15 cellular contexts compared by ENCODE assay signal in genomic region chr16:53058441-53058840, GRCh38. TPM values are rescaled to one million over a fixed set of nuclear protein-coding genes. Genes with fewer than 3 reads are reported as not detected.
DNase-seq lines count a peak whose midpoint lies in the region; ATAC-seq and TF ChIP-seq lines count a peak whose summit lies in the region.
"Had no signal": no experiment of that assay in that cellular context is flagged by ENCODE, and none has a peak within 500 bp of the region (broad histone marks: within the 10 kb centered on the region; RNA-seq: fewer than 3 reads in every experiment).

No MANE protein-coding gene starts in this region.

- H3K9ac ChIP-seq in trophoblast cell (ENCODE audit: low read length) = no peak overlapping the region

- peaks cover 10% of the 10 kb centered on the region for H3F3A ChIP-seq in DOHH2 (ENCODE audit: control insufficient read depth, insufficient read depth)

- no peak overlapping the region for H2BK5ac ChIP-seq in trophoblast cell (ENCODE audit: low read depth, low read length, poor library complexity)

- DNase-seq in OCI-LY7 (ENCODE audit: low spot score) (peak; percentile 69), esophagus squamous epithelium (lab: John Stamatoyannopoulos, UW) (no peak), trophoblast cell (no peak), 8988T (no peak), superior temporal gyrus (ENCODE audit: extremely low spot score) (no peak)
- no peak for DNase-seq in activated naive CD4-positive, alpha-beta T cell treated with anti-CD3 and anti-CD28 coated beads, Interleukin-2, amount 50 U/mL, for 72 hours (ENCODE audit: low spot score in 2 of 2)
- DNase-seq: activated CD8-positive, alpha-beta T cell treated with anti-CD3 and anti-CD28 coated beads for 36 hours; amygdala; MM.1S; NCI-H2029 treated with DMSO at 0.1 percent for 48 hours; NCI-H526 had no signal

- no peak overlapping the region for H2BK120ac ChIP-seq in trophoblast cell (ENCODE audit: insufficient read depth, low read length, poor library complexity)

- no peak overlapping the region for H2AK5ac ChIP-seq in trophoblast cell (ENCODE audit: low read length)

- intact Hi-C loops in OCI-LY7 (cut with micrococcal nuclease; ENCODE audit: unreplicated experiment) = loop anchor here (5.0 kb wide), 1 partner anchor 444 kb away; the partner anchor contains the start of gene AKTIP
- intact Hi-C loops in esophagus squamous epithelium (cut with DNase I) = loop anchor here (10.0 kb wide), 1 partner anchor 76 kb away; no protein-coding TSS in a partner anchor

- H2BK12ac ChIP-seq in trophoblast cell (ENCODE audit: low read length) = peak overlapping the region; percentile 0

- H3K4me2 ChIP-seq in DOHH2 (ENCODE audit: low read length) (peak overlapping the region; percentile 32), OCI-LY7 (ENCODE audit: low read length) (peak overlapping the region; percentile 89), trophoblast cell (ENCODE audit: low read length) (no peak overlapping the region)

- H3K9me3 Mint-ChIP-seq in activated naive CD4-positive, alpha-beta T cell treated with anti-CD3 and anti-CD28 coated beads, Interleukin-2, amount 50 U/mL, for 72 hours = no peaks in the 10 kb centered on the region
- H3K9me3 Mint-ChIP-seq: activated CD8-positive, alpha-beta T cell treated with anti-CD3 and anti-CD28 coated beads for 36 hours had no signal

- TF ChIP-seq CTCF in DOHH2 (IDR thresholded peaks at IDR 0.05; ENCODE audit: low read depth, low read length, poor library complexity, severe bottlenecking) (no peak), OCI-LY7 (conservative IDR thresholded peaks at IDR 0.05; ENCODE audit: low read length) (no peak), esophagus squamous epithelium (IDR thresholded peaks at IDR 0.05) (no peak)

- no peak for ATAC-seq in HG03159 (IDR thresholded peaks at IDR 0.05; ENCODE audit: unreplicated experiment)
- no peak for ATAC-seq in activated naive CD4-positive, alpha-beta T cell treated with anti-CD3 and anti-CD28 coated beads, Interleukin-2, amount 50 U/mL, for 72 hours
- ATAC-seq: activated CD8-positive, alpha-beta T cell treated with anti-CD3 and anti-CD28 coated beads for 36 hours had no signal

- H3K14ac ChIP-seq in trophoblast cell (ENCODE audit: low read length) = no peak overlapping the region

- no peak overlapping the region for H3K27ac ChIP-seq in DOHH2 (ENCODE audit: low read depth, low read length)
- peak overlapping the region; percentile 92 for H3K27ac ChIP-seq in OCI-LY7 (ENCODE audit: low read depth, low read length, poor library complexity, severe bottlenecking)
- peak overlapping the region in 3 of 4 donors; percentile 9 to 53 (median 51) for H3K27ac ChIP-seq in esophagus squamous epithelium
- no peak overlapping the region for H3K27ac ChIP-seq in trophoblast cell (ENCODE audit: low read depth, low read length)

- no peak for TF ChIP-seq POLR2A in esophagus squamous epithelium (IDR thresholded peaks at IDR 0.05)

- H4K20me1 ChIP-seq in DOHH2 (ENCODE audit: control insufficient read depth, insufficient read depth, low read depth, low read length) (no peaks in the 10 kb centered on the region), OCI-LY7 (ENCODE audit: insufficient read depth, low read length) (no peaks in the 10 kb centered on the region)

- WGBS in esophagus squamous epithelium, 2 donors = 44 to 78% methylated on average over 5 of the region's 5 CpGs
- no CpG with 5 or more reads among the region's 5 CpGs for WGBS in trophoblast cell (ENCODE audit: extremely low coverage, insufficient coverage, insufficient read length)

- no peak overlapping the region for H3K4ac ChIP-seq in trophoblast cell (ENCODE audit: low read depth, low read length)

- no TSS peak for BruUV-seq in OCI-LY7 (replicated peaks; lab: Mats Ljungman, UMichigan)

- H4K12ac ChIP-seq in trophoblast cell (ENCODE audit: low read depth, low read length) = no peak overlapping the region

- H3K79me1 ChIP-seq in trophoblast cell (ENCODE audit: low read length) = peaks cover 14% of the 10 kb centered on the region

- H3K9me2 ChIP-seq in DOHH2 (replicated peaks; ENCODE audit: control insufficient read depth, low read length) = no peaks in the 10 kb centered on the region
- no peaks in the 10 kb centered on the region for H3K9me2 ChIP-seq in OCI-LY7 (ENCODE audit: insufficient read depth, low read length)

- no peak overlapping the region for H3K23ac ChIP-seq in trophoblast cell (ENCODE audit: low read length)

- H3K4me1 ChIP-seq in DOHH2 (ENCODE audit: control insufficient read depth, low read length) = peaks cover 74% of the 10 kb centered on the region
- H3K4me1 ChIP-seq in OCI-LY7 (ENCODE audit: insufficient read depth, low read length, poor library complexity, severe bottlenecking) = peaks cover 81% of the 10 kb centered on the region
- H3K4me1 ChIP-seq in esophagus squamous epithelium = peaks cover 20 to 72% (median 21%) of the 10 kb centered on the region in 3 donors
- peaks cover 5 to 11% of the 10 kb centered on the region in 2 experiments for H3K4me1 ChIP-seq in trophoblast cell (ENCODE audit: control insufficient read depth in 1 of 2, insufficient read depth in 2 of 2, low read length in 2 of 2)

- H3K36me3 ChIP-seq in DOHH2 (ENCODE audit: control insufficient read depth, low read length) (peaks cover 21% of the 10 kb centered on the region), OCI-LY7 (ENCODE audit: insufficient read depth, low read length) (no peaks in the 10 kb centered on the region), esophagus squamous epithelium (no peaks in the 10 kb centered on the region), trophoblast cell (ENCODE audit: control insufficient read depth in 1 of 2, insufficient read depth in 2 of 2, low read length in 2 of 2) (no peaks in the 10 kb centered on the region)
- H3K36me3 ChIP-seq: HAP-1 had no signal

- peak overlapping the region; percentile 61; the same call in 1 of the 2 replicates for H2AFZ ChIP-seq in OCI-LY7 (ENCODE audit: low read length)
- H2AFZ ChIP-seq in trophoblast cell (ENCODE audit: insufficient read depth, low read length, poor library complexity) = no peak overlapping the region

- POLR2A ChIA-PET in OCI-LY7 (lab: Charles Lee) = interaction anchor here (0.7 to 6.0 kb wide), 13 partner anchors 8 to 154 kb away, joined by 3 to 77 read pairs (median 5); no protein-coding TSS in a partner anchor

- H3K9me3 ChIP-seq in DOHH2 (ENCODE audit: control insufficient read depth, insufficient read depth, low read length) = no peaks in the 10 kb centered on the region
- no peaks in the 10 kb centered on the region for H3K9me3 ChIP-seq in OCI-LY7 (ENCODE audit: low read length)
- H3K9me3 ChIP-seq in esophagus squamous epithelium = no peaks in the 10 kb centered on the region
- no peaks in the 10 kb centered on the region for H3K9me3 ChIP-seq in trophoblast cell (ENCODE audit: insufficient read depth, low read depth, low read length)
- H3K9me3 ChIP-seq: HAP-1 had no signal

- no peaks in the 10 kb centered on the region for H3K36me3 Mint-ChIP-seq in activated naive CD4-positive, alpha-beta T cell treated with anti-CD3 and anti-CD28 coated beads, Interleukin-2, amount 50 U/mL, for 72 hours

- no peak overlapping the region for H3K27ac Mint-ChIP-seq in activated naive CD4-positive, alpha-beta T cell treated with anti-CD3 and anti-CD28 coated beads, Interleukin-2, amount 50 U/mL, for 72 hours
- H3K27ac Mint-ChIP-seq: activated CD8-positive, alpha-beta T cell treated with anti-CD3 and anti-CD28 coated beads for 36 hours had no signal

- H4K91ac ChIP-seq in trophoblast cell (ENCODE audit: low read depth, low read length) = peak overlapping the region; percentile 2

- H4K8ac ChIP-seq in trophoblast cell (ENCODE audit: low read depth, low read length) = no peak overlapping the region

- 0 out of 2 replicates have a peak overlapping the region, but pooled peaks have one; percentile 10 for H3K4me3 ChIP-seq in DOHH2 (ENCODE audit: low read length)
- peak overlapping the region; percentile 59 for H3K4me3 ChIP-seq in OCI-LY7 (ENCODE audit: low read depth, low read length, poor library complexity, severe bottlenecking)
- no peak overlapping the region for H3K4me3 ChIP-seq in esophagus squamous epithelium
- no peak overlapping the region for H3K4me3 ChIP-seq in trophoblast cell (ENCODE audit: low read depth, low read length)
- H3K4me3 ChIP-seq: HAP-1 had no signal

- H3K79me2 ChIP-seq in DOHH2 (ENCODE audit: control insufficient read depth, low read length) = peaks cover 82% of the 10 kb centered on the region
- peaks cover 77% of the 10 kb centered on the region for H3K79me2 ChIP-seq in OCI-LY7 (ENCODE audit: insufficient read depth, low read depth, low read length)
- H3K79me2 ChIP-seq in trophoblast cell (ENCODE audit: control insufficient read depth, insufficient read depth, low read length, poor library complexity) = peaks cover 5% of the 10 kb centered on the region

- CTCF ChIA-PET in OCI-LY7 (lab: Charles Lee; ENCODE audit: unreplicated experiment) = interaction anchor here (0.5 to 1.1 kb wide), 2 partner anchors 41 to 100 kb away, joined by 3 read pairs; no protein-coding TSS in a partner anchor

- H3K27me3 ChIP-seq in DOHH2 (ENCODE audit: control insufficient read depth, low read length) (no peaks in the 10 kb centered on the region), esophagus squamous epithelium (no peaks in the 10 kb centered on the region), trophoblast cell (ENCODE audit: insufficient read depth, low read length) (no peaks in the 10 kb centered on the region)

- no peak overlapping the region for H3K18ac ChIP-seq in trophoblast cell (ENCODE audit: low read length)

RNA-seq across cellular contexts. Expression of gene CHD9, which starts 3.6 kb away (rescaled TPM):
- 52.6 and 56.5 TPM in 2 replicates for total RNA-seq in OCI-LY7 (2014; rRNA removed; shearing (Covaris generic))
- total RNA-seq in OCI-LY7 (2022) (85.9 and 98.7 TPM in 2 replicates), esophagus squamous epithelium (10 to 100 TPM; 29.0 to 68.5 (median 37.3) TPM)
- polyA plus RNA-seq in trophoblast cell (2013) = 16.0 and 18.3 TPM in 2 replicates
- 10 to 100 TPM; 10.8 to 15.9 TPM for total RNA-seq in activated naive CD4-positive, alpha-beta T cell treated with anti-CD3 and anti-CD28 coated beads, Interleukin-2, amount 50 U/mL, for 72 hours

RNA-seq across cellular contexts. Expression of gene CHD9NB, which starts 5.7 kb away (rescaled TPM):
- 0.10 TPM in 1 of 2 replicates, not detected in the other for total RNA-seq in OCI-LY7 (2014; rRNA removed; shearing (Covaris generic))
- not detected in 2 replicates for total RNA-seq in OCI-LY7 (2022)
- total RNA-seq in esophagus squamous epithelium = 1 to 10 TPM; 1.9 to 3.0 (median 2.1) TPM
- polyA plus RNA-seq in trophoblast cell (2013) = 0.68 and 0.71 TPM in 2 replicates
- total RNA-seq in activated naive CD4-positive, alpha-beta T cell treated with anti-CD3 and anti-CD28 coated beads, Interleukin-2, amount 50 U/mL, for 72 hours = 1 to 10 TPM in 1 of 2 donors, under 1 TPM in 1; 0.14 to 1.5 TPM
- total RNA-seq: RPMI7951 had no signal

Comparison
In these comparisons a context has a peak if more than half of its experiments do, and no peak if none do; other contexts are left out.
1. H3K27ac ChIP-seq: peak in OCI-LY7 (single experiment) and esophagus squamous epithelium (3 of 4); none in DOHH2 (single experiment) and trophoblast cell (single experiment).
2. H3K4me3 ChIP-seq: peak in DOHH2 (single experiment) and OCI-LY7 (single experiment); none in esophagus squamous epithelium (0 of 4) and trophoblast cell (single experiment).